6 cellular contexts compared by ENCODE assay signal in genomic region chr12:39364196-39364595, GRCh38.
"Had no signal": no experiment of that assay in that cellular context is flagged by ENCODE, and none has a peak within 500 bp of the region (broad histone marks: within the 10 kb centered on the region; RNA-seq: fewer than 3 reads in every experiment).

No MANE protein-coding gene starts in this region.

- DNase-seq: H9, HCEC 1CT, HFFc6 had no signal

- ATAC-seq: GM23338, HepG2 had no signal

- H3K4me2 ChIP-seq: GM23338 had no signal

- H3K27ac ChIP-seq: HL-60 had no signal

- H3K4me3 ChIP-seq: GM23338 had no signal

- H2AFZ ChIP-seq: GM23338 had no signal
